Comparison of ENCODE assay signal across 20 cellular contexts in genomic region chr10:11256896-11257295, GRCh38.
DNase-seq lines count a peak whose midpoint lies in the region; ATAC-seq and TF ChIP-seq lines count a peak whose summit lies in the region.
"Had no signal": no experiment of that assay in that cellular context is flagged by ENCODE, and none has a peak within 500 bp of the region (broad histone marks: within the 10 kb centered on the region; RNA-seq: fewer than 3 reads in every experiment).

No MANE protein-coding gene starts in this region.

- ATAC-seq in CD4-positive, alpha-beta T cell (ENCODE audit: poor library complexity): peak; percentile 88
- ATAC-seq in memory B cell (ENCODE audit: low read depth): peak; percentile 68
- ATAC-seq: foreskin keratinocyte, left cardiac atrium, upper lobe of right lung had no signal

- H3K36me3 ChIP-seq in HAP-1 (replicated peaks): no peaks in the 10 kb centered on the region

- no peaks in the 10 kb centered on the region for H3K9me3 Mint-ChIP-seq in activated CD4-positive, alpha-beta T cell treated with anti-CD3 and anti-CD28 coated beads, Interleukin-2, amount 10 ng/mL, durations not matched to agents 24 days and 14 days
- H3K9me3 Mint-ChIP-seq in CD4-positive, alpha-beta T cell: no peaks in the 10 kb centered on the region
- H3K9me3 Mint-ChIP-seq in activated CD4-positive, alpha-beta memory T cell treated with anti-CD3 and anti-CD28 coated beads, Interleukin-2, amount 10 ng/mL, durations not matched to agents 7 days and 5 days: no peaks in the 10 kb centered on the region
- H3K9me3 Mint-ChIP-seq in memory B cell: no peaks in the 10 kb centered on the region

- H3K4me1 ChIP-seq in HAP-1: no peaks in the 10 kb centered on the region
- H3K4me1 ChIP-seq: Caco-2, foreskin keratinocyte, upper lobe of right lung had no signal

- in situ Hi-C loops in HAP-1 (cut with MboI; ENCODE audit: low sequenced_read_pairs): loop anchor here (25.0 kb wide), 1 partner anchor 1920 kb away; no protein-coding TSS in a partner anchor

- no peak for DNase-seq in activated CD4-positive, alpha-beta T cell treated with anti-CD3 and anti-CD28 coated beads, Interleukin-2, amount 10 ng/mL, durations not matched to agents 24 days and 14 days
- DNase-seq in activated CD4-positive, alpha-beta T cell treated with anti-CD3 and anti-CD28 coated beads, Interleukin-2, amount 50 U/mL, for 1 hour: no peak
- DNase-seq in CD4-positive, alpha-beta T cell: peak in 2 of 10 experiments; percentile 31 to 45
- no peak for DNase-seq in activated CD4-positive, alpha-beta memory T cell treated with anti-CD3 and anti-CD28 coated beads, Interleukin-2, amount 10 ng/mL, durations not matched to agents 7 days and 5 days
- DNase-seq in memory B cell (ENCODE audit: low spot score in 2 of 2) (peak in 1 of 2 donors; percentile 16), RKO (ENCODE audit: low spot score) (no peak), epidermal melanocyte (ENCODE audit: insufficient read length, low spot score) (no peak), HAP-1 (ENCODE audit: low spot score in 2 of 2) (no peak)
- DNase-seq: amygdala, Caco-2, foreskin keratinocyte, left cardiac atrium, midbrain, NCI-H2171 treated with DMSO at 0.1 percent for 48 hours, NCI-H82, nucleus accumbens, retina, SK-N-SH, upper lobe of right lung had no signal

- no peaks in the 10 kb centered on the region for H3K27me3 ChIP-seq in CD4-positive, alpha-beta T cell (ENCODE audit: control insufficient read depth, insufficient read depth, low read length)
- no peaks in the 10 kb centered on the region for H3K27me3 ChIP-seq in HAP-1 (ENCODE audit: low read depth)
- H3K27me3 ChIP-seq: foreskin keratinocyte, upper lobe of right lung had no signal

- POLR2A ChIA-PET in CD4-positive, alpha-beta T cell (lab: Charles Lee): interaction anchor here (0.6 to 1.2 kb wide), 2 partner anchors 9 to 86 kb away, joined by 3 to 5 read pairs; no protein-coding TSS in a partner anchor
- POLR2A ChIA-PET in activated CD4-positive, alpha-beta memory T cell treated with anti-CD3 and anti-CD28 coated beads, Interleukin-2, amount 10 ng/mL, durations not matched to agents 7 days and 5 days (lab: Charles Lee): interaction anchor here (1.5 kb wide), 1 partner anchor 13 kb away, joined by 6 read pairs; no protein-coding TSS in a partner anchor

- H3K27me3 Mint-ChIP-seq in activated CD4-positive, alpha-beta T cell treated with anti-CD3 and anti-CD28 coated beads, Interleukin-2, amount 10 ng/mL, durations not matched to agents 24 days and 14 days: no peaks in the 10 kb centered on the region
- no peaks in the 10 kb centered on the region for H3K27me3 Mint-ChIP-seq in CD4-positive, alpha-beta T cell
- H3K27me3 Mint-ChIP-seq in activated CD4-positive, alpha-beta memory T cell treated with anti-CD3 and anti-CD28 coated beads, Interleukin-2, amount 10 ng/mL, durations not matched to agents 7 days and 5 days: no peaks in the 10 kb centered on the region
- H3K27me3 Mint-ChIP-seq in memory B cell: no peaks in the 10 kb centered on the region

- CTCF ChIA-PET in CD4-positive, alpha-beta T cell (lab: Charles Lee): interaction anchor here (1.3 to 1.4 kb wide), 2 partner anchors 31 to 124 kb away, joined by 3 to 4 read pairs; no protein-coding TSS in a partner anchor
- CTCF ChIA-PET in activated CD4-positive, alpha-beta memory T cell treated with anti-CD3 and anti-CD28 coated beads, Interleukin-2, amount 10 ng/mL, durations not matched to agents 7 days and 5 days (lab: Charles Lee): interaction anchor here (0.8 kb wide), 1 partner anchor 47 kb away, joined by 3 read pairs; no protein-coding TSS in a partner anchor

- H3K36me3 Mint-ChIP-seq in activated CD4-positive, alpha-beta T cell treated with anti-CD3 and anti-CD28 coated beads, Interleukin-2, amount 10 ng/mL, durations not matched to agents 24 days and 14 days (ENCODE audit: low read depth): peaks cover 76% of the 10 kb centered on the region
- H3K36me3 Mint-ChIP-seq in CD4-positive, alpha-beta T cell (ENCODE audit: low read depth): peaks cover 15% of the 10 kb centered on the region
- peaks cover 95% of the 10 kb centered on the region for H3K36me3 Mint-ChIP-seq in activated CD4-positive, alpha-beta memory T cell treated with anti-CD3 and anti-CD28 coated beads, Interleukin-2, amount 10 ng/mL, durations not matched to agents 7 days and 5 days (ENCODE audit: low read depth)
- H3K36me3 Mint-ChIP-seq in memory B cell: peaks cover 43% of the 10 kb centered on the region

- peak overlapping the region; percentile 79 for H3K27ac Mint-ChIP-seq in activated CD4-positive, alpha-beta T cell treated with anti-CD3 and anti-CD28 coated beads, Interleukin-2, amount 10 ng/mL, durations not matched to agents 24 days and 14 days
- H3K27ac Mint-ChIP-seq in CD4-positive, alpha-beta T cell: peak overlapping the region; percentile 93
- H3K27ac Mint-ChIP-seq in activated CD4-positive, alpha-beta memory T cell treated with anti-CD3 and anti-CD28 coated beads, Interleukin-2, amount 10 ng/mL, durations not matched to agents 7 days and 5 days: peak overlapping the region; percentile 49
- H3K27ac Mint-ChIP-seq in memory B cell: peak overlapping the region; percentile 93

- TF ChIP-seq CTCF in CD4-positive, alpha-beta T cell (IDR thresholded peaks at IDR 0.05): no peak

- peak overlapping the region; percentile 48 for H3K27ac ChIP-seq in CD4-positive, alpha-beta T cell (ENCODE audit: low read depth, low read length)
- H3K27ac ChIP-seq: foreskin keratinocyte, upper lobe of right lung, VCaP had no signal

- no peaks in the 10 kb centered on the region for H3K9me3 ChIP-seq in CD4-positive, alpha-beta T cell (ENCODE audit: control insufficient read depth, low read length)
- no peaks in the 10 kb centered on the region for H3K9me3 ChIP-seq in HAP-1
- H3K9me3 ChIP-seq: Caco-2, SK-N-SH, upper lobe of right lung had no signal

- H3K4me3 ChIP-seq in HAP-1: no peak overlapping the region
- H3K4me3 ChIP-seq: upper lobe of right lung had no signal

- intact Hi-C loops in activated CD4-positive, alpha-beta T cell treated with anti-CD3 and anti-CD28 coated beads, Interleukin-2, amount 10 ng/mL, durations not matched to agents 24 days and 14 days (cut with micrococcal nuclease): no loop called here
- intact Hi-C loops in CD4-positive, alpha-beta T cell (cut with DNase I, micrococcal nuclease): loop anchor here in 1 of 2 experiments (5.0 kb wide), 1 partner anchor 80 kb away; no protein-coding TSS in a partner anchor

- no peak overlapping the region for H3K4me3 Mint-ChIP-seq in activated CD4-positive, alpha-beta T cell treated with anti-CD3 and anti-CD28 coated beads, Interleukin-2, amount 10 ng/mL, durations not matched to agents 24 days and 14 days
- H3K4me3 Mint-ChIP-seq in CD4-positive, alpha-beta T cell: peak overlapping the region; percentile 71
- H3K4me3 Mint-ChIP-seq in activated CD4-positive, alpha-beta memory T cell treated with anti-CD3 and anti-CD28 coated beads, Interleukin-2, amount 10 ng/mL, durations not matched to agents 7 days and 5 days: no peak overlapping the region
- peak overlapping the region; percentile 65 for H3K4me3 Mint-ChIP-seq in memory B cell

- H3K4me1 Mint-ChIP-seq in activated CD4-positive, alpha-beta T cell treated with anti-CD3 and anti-CD28 coated beads, Interleukin-2, amount 10 ng/mL, durations not matched to agents 24 days and 14 days: peaks cover 41% of the 10 kb centered on the region
- peaks cover 93% of the 10 kb centered on the region for H3K4me1 Mint-ChIP-seq in CD4-positive, alpha-beta T cell (ENCODE audit: low read depth)
- H3K4me1 Mint-ChIP-seq in activated CD4-positive, alpha-beta memory T cell treated with anti-CD3 and anti-CD28 coated beads, Interleukin-2, amount 10 ng/mL, durations not matched to agents 7 days and 5 days: peaks cover 61% of the 10 kb centered on the region
- H3K4me1 Mint-ChIP-seq in memory B cell: peaks cover 56% of the 10 kb centered on the region

Comparison
In these comparisons a context has a peak if more than half of its experiments do, and no peak if none do; other contexts are left out.
1. H3K4me3 Mint-ChIP-seq: peak in CD4-positive, alpha-beta T cell (single experiment) and memory B cell (single experiment); none in activated CD4-positive, alpha-beta T cell treated with anti-CD3 and anti-CD28 coated beads, Interleukin-2, amount 10 ng/mL, durations not matched to agents 24 days and 14 days (single experiment) and activated CD4-positive, alpha-beta memory T cell treated with anti-CD3 and anti-CD28 coated beads, Interleukin-2, amount 10 ng/mL, durations not matched to agents 7 days and 5 days (single experiment).
2. Peak in every context shown above with its lines, with median percentiles within 50 percentile points of each other: H3K27ac Mint-ChIP-seq.